ENCODE assay signal across 9 cellular contexts in the genomic region with DNA sequence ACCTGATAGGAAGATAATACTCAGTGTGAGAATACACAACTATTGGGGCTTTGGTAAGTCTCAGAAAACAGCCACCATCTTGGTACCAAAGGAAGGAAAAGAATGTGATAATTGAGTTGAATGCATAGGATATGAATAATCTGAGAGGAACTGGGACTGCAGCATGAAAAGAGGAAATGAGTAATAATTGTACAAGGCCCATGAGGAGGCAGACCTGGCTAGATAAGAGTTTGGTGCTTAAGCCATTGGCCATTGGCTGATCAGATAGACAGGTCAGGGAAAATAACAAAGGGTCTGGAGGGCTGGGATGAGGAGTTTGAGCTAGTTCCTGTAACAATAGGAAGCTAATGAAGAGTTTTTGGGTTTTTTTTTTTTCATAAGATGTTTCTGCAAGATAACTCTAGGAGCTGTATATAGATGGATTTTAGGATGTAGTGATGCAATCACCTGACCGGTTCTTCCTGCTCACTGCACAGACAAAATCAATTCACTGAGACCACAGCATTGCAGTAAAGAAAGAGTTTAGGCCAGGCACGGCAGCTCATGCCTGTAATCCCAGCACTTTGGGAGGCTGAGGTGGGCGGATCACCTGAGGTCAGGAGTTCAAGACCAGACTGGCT. TPM values are rescaled to one million over a fixed set of nuclear protein-coding genes. Genes with fewer than 3 reads are reported as not detected.
A peak's percentile ranks its signal among the peaks of the same experiment; 100 is the strongest.
DNase-seq lines count a peak whose midpoint lies in the region; ATAC-seq and FAIRE-seq lines count a peak whose summit lies in the region.
"Had no signal": no experiment of that assay in that cellular context is flagged by ENCODE, and none has a peak within 500 bp of the region (broad histone marks: within the 10 kb centered on the region; RNA-seq: fewer than 3 reads in every experiment).

No MANE protein-coding gene starts in this region.

- H3K4me1 Mint-ChIP-seq in activated T-cell treated with anti-CD3 and anti-CD28 coated beads, Interleukin-2, amount 50 U/mL, for 24 hours (ENCODE audit: low read depth), result peaks cover 11% of the 10 kb centered on the region
- H3K4me1 Mint-ChIP-seq in stimulated activated memory B cell treated with anti-CD40 and anti-IgM and Interleukin-4, amounts not matched to agents 10 μg/mL and 1 μg/mL and 100 μg/mL, for 72 hours, result peaks cover 12% of the 10 kb centered on the region

- FAIRE-seq in frontal cortex (lab: Jason Lieb, UNC), result no peak

- H3K9me3 ChIP-seq in SJSA1 (replicated peaks), result no peaks in the 10 kb centered on the region

- H3K27ac ChIP-seq in SJSA1, result peak overlapping the region; percentile 41; the same call in 1 of the 2 replicates

- no peaks in the 10 kb centered on the region for H3K27me3 ChIP-seq in SJSA1 (replicated peaks)

- H3K36me3 Mint-ChIP-seq in activated T-cell treated with anti-CD3 and anti-CD28 coated beads, Interleukin-2, amount 50 U/mL, for 24 hours (ENCODE audit: low read depth), result no peaks in the 10 kb centered on the region
- no peaks in the 10 kb centered on the region for H3K36me3 Mint-ChIP-seq in stimulated activated memory B cell treated with anti-CD40 and anti-IgM and Interleukin-4, amounts not matched to agents 10 μg/mL and 1 μg/mL and 100 μg/mL, for 72 hours

- peak overlapping the region; percentile 69 for H3K27ac Mint-ChIP-seq in activated T-cell treated with anti-CD3 and anti-CD28 coated beads, Interleukin-2, amount 50 U/mL, for 24 hours
- no peak overlapping the region for H3K27ac Mint-ChIP-seq in stimulated activated memory B cell treated with anti-CD40 and anti-IgM and Interleukin-4, amounts not matched to agents 10 μg/mL and 1 μg/mL and 100 μg/mL, for 72 hours

- DNase-seq in activated T-cell treated with anti-CD3 and anti-CD28 coated beads, Interleukin-2, amount 50 U/mL, for 24 hours, result no peak
- no peak for DNase-seq in activated T-cell treated with anti-CD3 and anti-CD28 coated beads, Interleukin-2, amount 50 U/mL, for 1 hour
- peak in 1 of 2 experiments; percentile 4 for DNase-seq in SJSA1 (ENCODE audit: low read depth in 1 of 2, low spot score in 2 of 2)
- no peak for DNase-seq in sciatic nerve (ENCODE audit: low spot score)
- DNase-seq in frontal cortex (ENCODE audit: low spot score in 2 of 2), result no peak
- no peak for DNase-seq in HuH-7.5 (ENCODE audit: low spot score)

- ATAC-seq in HG03064 (IDR thresholded peaks at IDR 0.05; ENCODE audit: low read depth, unreplicated experiment), result peak; percentile 70
- peak; percentile 71 for ATAC-seq in stimulated activated memory B cell treated with anti-CD40 and anti-IgM and Interleukin-4, amounts not matched to agents 10 μg/mL and 1 μg/mL and 100 μg/mL, for 72 hours
- ATAC-seq in sciatic nerve, result no peak

- no peaks in the 10 kb centered on the region for H3K36me3 ChIP-seq in SJSA1

- H3K9me3 Mint-ChIP-seq in activated T-cell treated with anti-CD3 and anti-CD28 coated beads, Interleukin-2, amount 50 U/mL, for 24 hours, result no peaks in the 10 kb centered on the region
- H3K9me3 Mint-ChIP-seq in stimulated activated memory B cell treated with anti-CD40 and anti-IgM and Interleukin-4, amounts not matched to agents 10 μg/mL and 1 μg/mL and 100 μg/mL, for 72 hours, result no peaks in the 10 kb centered on the region

- H3K4me3 Mint-ChIP-seq in activated T-cell treated with anti-CD3 and anti-CD28 coated beads, Interleukin-2, amount 50 U/mL, for 24 hours, result no peak overlapping the region
- no peak overlapping the region for H3K4me3 Mint-ChIP-seq in stimulated activated memory B cell treated with anti-CD40 and anti-IgM and Interleukin-4, amounts not matched to agents 10 μg/mL and 1 μg/mL and 100 μg/mL, for 72 hours

- peaks cover 8% of the 10 kb centered on the region for H3K4me1 ChIP-seq in SJSA1 (replicated peaks)

- peaks cover 12% of the 10 kb centered on the region for H3K27me3 Mint-ChIP-seq in activated T-cell treated with anti-CD3 and anti-CD28 coated beads, Interleukin-2, amount 50 U/mL, for 24 hours
- no peaks in the 10 kb centered on the region for H3K27me3 Mint-ChIP-seq in stimulated activated memory B cell treated with anti-CD40 and anti-IgM and Interleukin-4, amounts not matched to agents 10 μg/mL and 1 μg/mL and 100 μg/mL, for 72 hours

- no peak overlapping the region for H3K4me3 ChIP-seq in SJSA1

- intact Hi-C loops in sciatic nerve (cut with DNase I), result no loop called here

RNA-seq across cellular contexts. Expression of a gene that starts 5.3 kb away (rescaled TPM):
- 13.7 and 18.7 TPM in 2 replicates for total RNA-seq in SJSA1 (2014; rRNA removed; shearing (Covaris generic))
- 14.5 TPM for total RNA-seq in sciatic nerve
- 7.7 TPM for total RNA-seq in frontal cortex

RNA-seq across cellular contexts. Expression of a gene that starts 21.5 kb away (rescaled TPM):
- not detected in 2 replicates for total RNA-seq in SJSA1 (2014; rRNA removed; shearing (Covaris generic))
- 2.3 TPM for total RNA-seq in sciatic nerve
- 98.2 TPM for total RNA-seq in frontal cortex
- total RNA-seq: T-helper 2 cell treated with Interferon-gamma antibody and Interleukin-4, amounts not matched to agents 100 ng/mL and 5 ng/mL, for 36 hours had no signal

RNA-seq across cellular contexts. Expression of a gene that starts 40.8 kb away (rescaled TPM):
- total RNA-seq in SJSA1 (2014; rRNA removed; shearing (Covaris generic)), result 40.7 and 43.6 TPM in 2 replicates
- total RNA-seq in sciatic nerve, result 4.9 TPM
- 7.7 TPM for total RNA-seq in frontal cortex

Comparison
In these comparisons a context has a peak if more than half of its experiments do, and no peak if none do; other contexts are left out.
1. RNA of a gene that starts 21.5 kb away (total RNA-seq): 98.2 TPM in frontal cortex (single experiment); 2.3 TPM in sciatic nerve (single experiment) and not detected in SJSA1; every median in the first group is over 10 times any median in the second.